In genomic region chr6:143396497-143397228, GRCh38 we compare ENCODE assay signal across 2 cellular contexts.
TF ChIP-seq lines count a peak whose summit lies in the region.

No MANE protein-coding gene starts in this region.

TF ChIP-seq in endothelial cell of umbilical vein, 7 proteins besides CTCF, POLR2A, EP300 and RAD21 (continued from another document):
- TF ChIP-seq JUN (IDR thresholded peaks at IDR 0.05; ENCODE audit: borderline replicate concordance, insufficient read depth, insufficient read length, low read depth): no peak
- TF ChIP-seq GATA2 (IDR thresholded peaks at IDR 0.05; ENCODE audit: insufficient read depth, insufficient read length, low read depth, low read length): no peak
- TF ChIP-seq POLR2AphosphoS5 (IDR thresholded peaks at IDR 0.05; ENCODE audit: insufficient read depth, low read depth, low read length): no peak
- TF ChIP-seq FOS (IDR thresholded peaks at IDR 0.05; ENCODE audit: borderline replicate concordance, insufficient read depth, low read length): no peak
- TF ChIP-seq EZH2 (IDR thresholded peaks at IDR 0.05; ENCODE audit: borderline replicate concordance, low read depth, low read length, severe bottlenecking): no peak

TF ChIP-seq in WTC11, 78 proteins besides CTCF, POLR2A, EP300 and RAD21 (continued from another document):
- TF ChIP-seq MLX (CRISPR knock-in tag; IDR thresholded peaks at IDR 0.05): no peak
- no peak for TF ChIP-seq MYBL2 (CRISPR knock-in tag; IDR thresholded peaks at IDR 0.05)
- no peak for TF ChIP-seq IRF2 (CRISPR knock-in tag; IDR thresholded peaks at IDR 0.05; ENCODE audit: borderline replicate concordance, low read depth)
- TF ChIP-seq, protein P1, sequence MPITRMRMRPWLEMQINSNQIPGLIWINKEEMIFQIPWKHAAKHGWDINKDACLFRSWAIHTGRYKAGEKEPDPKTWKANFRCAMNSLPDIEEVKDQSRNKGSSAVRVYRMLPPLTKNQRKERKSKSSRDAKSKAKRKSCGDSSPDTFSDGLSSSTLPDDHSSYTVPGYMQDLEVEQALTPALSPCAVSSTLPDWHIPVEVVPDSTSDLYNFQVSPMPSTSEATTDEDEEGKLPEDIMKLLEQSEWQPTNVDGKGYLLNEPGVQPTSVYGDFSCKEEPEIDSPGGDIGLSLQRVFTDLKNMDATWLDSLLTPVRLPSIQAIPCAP (CRISPR knock-in tag; IDR thresholded peaks at IDR 0.05): no peak
- no peak for TF ChIP-seq NFYB (CRISPR knock-in tag; conservative IDR thresholded peaks at IDR 0.05; ENCODE audit: low read depth)
- TF ChIP-seq, protein P2, sequence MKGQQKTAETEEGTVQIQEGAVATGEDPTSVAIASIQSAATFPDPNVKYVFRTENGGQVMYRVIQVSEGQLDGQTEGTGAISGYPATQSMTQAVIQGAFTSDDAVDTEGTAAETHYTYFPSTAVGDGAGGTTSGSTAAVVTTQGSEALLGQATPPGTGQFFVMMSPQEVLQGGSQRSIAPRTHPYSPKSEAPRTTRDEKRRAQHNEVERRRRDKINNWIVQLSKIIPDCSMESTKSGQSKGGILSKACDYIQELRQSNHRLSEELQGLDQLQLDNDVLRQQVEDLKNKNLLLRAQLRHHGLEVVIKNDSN (CRISPR knock-in tag; IDR thresholded peaks at IDR 0.05): no peak
- TF ChIP-seq, protein P3, sequence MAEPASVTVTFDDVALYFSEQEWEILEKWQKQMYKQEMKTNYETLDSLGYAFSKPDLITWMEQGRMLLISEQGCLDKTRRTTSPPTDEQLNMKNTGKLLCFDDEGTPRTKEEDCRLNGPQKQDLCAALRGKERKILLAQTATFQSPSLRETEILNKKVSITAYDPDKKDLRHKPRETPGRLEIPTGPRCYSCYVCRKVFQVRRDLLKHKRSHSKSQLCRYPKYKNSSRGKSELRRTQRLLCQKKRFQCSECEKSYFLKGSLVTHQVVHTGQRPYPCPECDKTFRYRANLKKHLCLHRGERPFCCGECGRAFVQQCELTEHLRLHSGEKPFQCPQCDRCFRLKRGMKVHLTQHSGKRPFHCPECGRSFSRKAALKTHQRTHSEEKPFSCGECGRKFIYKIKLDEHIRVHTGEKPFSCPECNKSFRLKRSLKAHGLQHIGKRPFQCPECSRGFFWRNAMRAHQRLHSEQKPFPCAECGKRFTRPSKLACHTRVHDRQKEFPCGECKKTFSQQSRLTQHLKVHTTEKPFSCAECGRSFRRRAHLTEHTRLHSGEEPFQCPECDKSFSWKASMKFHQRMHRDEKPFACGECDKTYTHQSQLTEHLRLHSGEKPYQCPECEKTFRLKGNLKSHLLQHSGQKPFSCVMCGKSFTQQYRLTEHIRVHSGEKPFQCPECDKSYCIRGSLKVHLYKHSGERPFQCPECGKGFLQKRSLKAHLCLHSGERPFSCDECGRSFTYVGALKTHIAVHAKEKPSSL (CRISPR knock-in tag; conservative IDR thresholded peaks at IDR 0.05): no peak
- no peak for TF ChIP-seq ETV6 (CRISPR knock-in tag; IDR thresholded peaks at IDR 0.05)
- TF ChIP-seq, protein P4, sequence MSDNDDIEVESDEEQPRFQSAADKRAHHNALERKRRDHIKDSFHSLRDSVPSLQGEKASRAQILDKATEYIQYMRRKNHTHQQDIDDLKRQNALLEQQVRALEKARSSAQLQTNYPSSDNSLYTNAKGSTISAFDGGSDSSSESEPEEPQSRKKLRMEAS (CRISPR knock-in tag; IDR thresholded peaks at IDR 0.05): no peak
- TF ChIP-seq NR1H2 (CRISPR knock-in tag; IDR thresholded peaks at IDR 0.05): no peak
- TF ChIP-seq ARID4B (CRISPR knock-in tag; IDR thresholded peaks at IDR 0.05; ENCODE audit: borderline replicate concordance): no peak
- TF ChIP-seq ZNF232 (CRISPR knock-in tag; IDR thresholded peaks at IDR 0.05): no peak
- TF ChIP-seq EMX1 (CRISPR knock-in tag; IDR thresholded peaks at IDR 0.05): no peak
